Comparison of ENCODE assay signal across 8 cellular contexts in the genomic region with DNA sequence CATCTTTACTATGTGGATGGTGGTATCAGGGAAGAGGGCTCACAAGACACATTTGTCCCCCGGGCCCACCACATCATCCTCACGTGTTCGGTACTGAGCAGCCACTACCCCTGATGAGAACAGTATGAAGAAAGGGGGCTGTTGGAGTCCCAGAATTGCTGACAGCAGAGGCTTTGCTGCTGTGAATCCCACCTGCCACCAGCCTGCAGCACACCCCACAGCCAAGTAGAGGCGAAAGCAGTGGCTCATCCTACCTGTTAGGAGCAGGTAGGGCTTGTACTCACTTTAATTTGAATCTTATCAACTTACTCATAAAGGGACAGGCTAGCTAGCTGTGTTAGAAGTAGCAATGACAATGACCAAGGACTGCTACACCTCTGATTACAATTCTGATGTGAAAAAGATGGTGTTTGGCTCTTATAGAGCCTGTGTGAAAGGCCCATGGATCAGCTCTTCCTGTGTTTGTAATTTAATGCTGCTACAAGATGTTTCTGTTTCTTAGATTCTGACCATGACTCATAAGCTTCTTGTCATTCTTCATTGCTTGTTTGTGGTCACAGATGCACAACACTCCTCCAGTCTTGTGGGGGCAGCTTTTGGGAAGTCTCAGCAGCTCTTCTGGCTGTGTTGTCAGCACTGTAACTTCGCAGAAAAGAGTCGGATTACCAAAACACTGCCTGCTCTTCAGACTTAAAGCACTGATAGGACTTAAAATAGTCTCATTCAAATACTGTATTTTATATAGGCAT. TPM values are rescaled to one million over a fixed set of nuclear protein-coding genes. Genes with fewer than 3 reads are reported as not detected.
DNase-seq lines count a peak whose midpoint lies in the region; ATAC-seq and TF ChIP-seq lines count a peak whose summit lies in the region.

No MANE protein-coding gene starts in this region.

- H3K4me1 ChIP-seq in esophagus muscularis mucosa (no peaks in the 10 kb centered on the region), Caco-2 (no peaks in the 10 kb centered on the region)

- H3K4me3 Mint-ChIP-seq in stimulated activated effector memory CD8-positive, alpha-beta T cell treated with anti-CD3 and anti-CD28 coated beads, Interleukin-12 subunit alpha, Interleukin-12 subunit beta, amount 100 ng/mL, for 72 hours: peak overlapping the region; percentile 25
- H3K4me3 Mint-ChIP-seq in Caco-2 (ENCODE audit: unreplicated experiment): no peak overlapping the region

- H3K4me3 ChIP-seq in esophagus muscularis mucosa: no peak overlapping the region
- H3K4me3 ChIP-seq in Caco-2 (ENCODE audit: low read depth, low read length): no peak overlapping the region

- H3K27me3 ChIP-seq in esophagus muscularis mucosa (no peaks in the 10 kb centered on the region), Caco-2 (replicated peaks; ENCODE audit: control insufficient read depth, insufficient read depth, low read length) (peaks cover 3% of the 10 kb centered on the region)

- no peak for TF ChIP-seq CTCF in esophagus muscularis mucosa (IDR thresholded peaks at IDR 0.05)
- no peak for TF ChIP-seq CTCF in Caco-2 (IDR thresholded peaks at IDR 0.05; ENCODE audit: insufficient read depth in 1 of 2, low read depth in 1 of 2, low read length in 1 of 2, severe bottlenecking in 1 of 2, unreplicated experiment in 1 of 2)

- ATAC-seq in GM18861 (IDR thresholded peaks at IDR 0.05; ENCODE audit: unreplicated experiment) (peak; percentile 78), HG03060 (IDR thresholded peaks at IDR 0.05; ENCODE audit: low read depth, unreplicated experiment) (peak; percentile 50), HG03457 (IDR thresholded peaks at IDR 0.05; ENCODE audit: unreplicated experiment) (no peak)
- ATAC-seq in stimulated activated effector memory CD8-positive, alpha-beta T cell treated with anti-CD3 and anti-CD28 coated beads, Interleukin-12 subunit alpha, Interleukin-12 subunit beta, amount 100 ng/mL, for 72 hours: peak; percentile 93

- POLR2A ChIA-PET in Caco-2 (lab: Charles Lee): no interaction called here

- no TSS peak for BruUV-seq in Caco-2 (replicated peaks; lab: Mats Ljungman, UMichigan)

- DNase-seq in AG08396 (ENCODE audit: low spot score) (peak; percentile 94), SIG-M5 (lab: John Stamatoyannopoulos, UW) (peak; percentile 62), esophagus muscularis mucosa (ENCODE audit: extremely low spot score) (peak; percentile 70), Caco-2 (no peak)
- DNase-seq in stimulated activated effector memory CD8-positive, alpha-beta T cell treated with anti-CD3 and anti-CD28 coated beads, Interleukin-12 subunit alpha, Interleukin-12 subunit beta, amount 100 ng/mL, for 72 hours (ENCODE audit: low spot score in 2 of 2): peak; percentile 14 to 72

- H3K4me1 Mint-ChIP-seq in stimulated activated effector memory CD8-positive, alpha-beta T cell treated with anti-CD3 and anti-CD28 coated beads, Interleukin-12 subunit alpha, Interleukin-12 subunit beta, amount 100 ng/mL, for 72 hours: peaks cover 40% of the 10 kb centered on the region
- no peaks in the 10 kb centered on the region for H3K4me1 Mint-ChIP-seq in Caco-2 (ENCODE audit: low read depth, unreplicated experiment)

- no peaks in the 10 kb centered on the region for H3K9me3 Mint-ChIP-seq in stimulated activated effector memory CD8-positive, alpha-beta T cell treated with anti-CD3 and anti-CD28 coated beads, Interleukin-12 subunit alpha, Interleukin-12 subunit beta, amount 100 ng/mL, for 72 hours
- H3K9me3 Mint-ChIP-seq in Caco-2 (ENCODE audit: unreplicated experiment): no peaks in the 10 kb centered on the region

- no peaks in the 10 kb centered on the region for H3K36me3 Mint-ChIP-seq in stimulated activated effector memory CD8-positive, alpha-beta T cell treated with anti-CD3 and anti-CD28 coated beads, Interleukin-12 subunit alpha, Interleukin-12 subunit beta, amount 100 ng/mL, for 72 hours
- H3K36me3 Mint-ChIP-seq in Caco-2 (ENCODE audit: insufficient read depth, unreplicated experiment): no peaks in the 10 kb centered on the region

- intact Hi-C loops in esophagus muscularis mucosa (cut with DNase I) (no loop called here), Caco-2 (cut with micrococcal nuclease; ENCODE audit: unreplicated experiment) (no loop called here)

- no peaks in the 10 kb centered on the region for H3K9me3 ChIP-seq in esophagus muscularis mucosa
- no peaks in the 10 kb centered on the region for H3K9me3 ChIP-seq in Caco-2

- no peak overlapping the region for H3K27ac ChIP-seq in esophagus muscularis mucosa (replicated peaks in 1 of 4)

- CTCF ChIA-PET in Caco-2 (lab: Charles Lee): interaction anchor here (0.6 kb wide), 1 partner anchor 227 kb away, joined by 3 read pairs; no protein-coding TSS in a partner anchor

- peak overlapping the region; percentile 96 for H3K27ac Mint-ChIP-seq in stimulated activated effector memory CD8-positive, alpha-beta T cell treated with anti-CD3 and anti-CD28 coated beads, Interleukin-12 subunit alpha, Interleukin-12 subunit beta, amount 100 ng/mL, for 72 hours
- H3K27ac Mint-ChIP-seq in Caco-2 (ENCODE audit: unreplicated experiment): no peak overlapping the region

- no peak for TF ChIP-seq POLR2A in esophagus muscularis mucosa (IDR thresholded peaks at IDR 0.05; ENCODE audit: low read depth)

- H3K27me3 Mint-ChIP-seq in Caco-2 (ENCODE audit: insufficient read depth, unreplicated experiment): peaks cover 32% of the 10 kb centered on the region

- no peak for TF ChIP-seq EP300 in esophagus muscularis mucosa (IDR thresholded peaks at IDR 0.05)

- H3K36me3 ChIP-seq in esophagus muscularis mucosa (no peaks in the 10 kb centered on the region), Caco-2 (ENCODE audit: control insufficient read depth, insufficient read depth, low read length) (no peaks in the 10 kb centered on the region)

- 75% methylated on average over 6 of the region's 6 CpGs for WGBS in esophagus muscularis mucosa

RNA-seq across cellular contexts. Expression of gene CSGALNACT2, which starts 9.1 kb away (rescaled TPM):
- total RNA-seq in esophagus muscularis mucosa: 10 to 100 TPM; 25.6 to 39.5 (median 33.9) TPM
- total RNA-seq in Caco-2 (2022): 5.0 and 6.4 TPM in 2 replicates

RNA-seq across cellular contexts. Expression of gene RET, which starts 52.3 kb away (rescaled TPM):
- total RNA-seq in esophagus muscularis mucosa (1 to 10 TPM; 1.7 to 4.0 (median 3.0) TPM), Caco-2 (2022) (not detected in 2 replicates)

Comparison
In these comparisons a context has a peak if more than half of its experiments do, and no peak if none do; other contexts are left out.
1. DNase-seq: peak in AG08396 (single experiment), SIG-M5 (single experiment), esophagus muscularis mucosa (single experiment) and stimulated activated effector memory CD8-positive, alpha-beta T cell treated with anti-CD3 and anti-CD28 coated beads, Interleukin-12 subunit alpha, Interleukin-12 subunit beta, amount 100 ng/mL, for 72 hours (2 of 2); none in Caco-2 (0 of 2).